8 cellular contexts compared by ENCODE assay signal in the genomic region with DNA sequence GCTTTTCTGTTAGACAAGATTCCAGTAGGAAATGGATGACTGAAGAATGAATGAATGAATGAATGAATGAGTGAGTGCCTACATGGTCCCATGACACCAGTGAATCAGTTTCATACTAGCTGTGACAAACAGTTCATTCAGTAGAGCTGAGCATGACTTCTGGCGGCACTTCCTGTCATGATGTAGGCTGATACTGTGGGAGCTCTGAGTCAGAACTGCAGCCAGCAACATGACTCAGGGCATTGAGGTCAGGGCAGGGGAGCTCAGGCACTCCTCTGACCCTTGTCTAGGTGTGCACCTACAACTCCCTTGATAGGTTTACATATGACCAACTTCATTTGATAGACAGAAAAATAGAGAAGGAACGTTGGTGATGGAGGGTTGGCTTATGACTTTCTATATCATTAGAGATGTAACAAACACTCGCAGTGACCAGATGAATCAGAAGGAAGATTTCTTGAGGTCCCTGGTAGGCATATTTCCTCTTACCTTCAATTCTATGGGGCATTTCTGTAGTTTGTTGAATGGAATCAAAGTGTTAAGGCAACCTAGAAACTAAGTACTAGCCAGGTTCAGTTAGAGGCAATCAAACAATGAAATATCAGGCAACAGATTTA.
A peak's percentile ranks its signal among the peaks of the same experiment; 100 is the strongest.
DNase-seq lines count a peak whose midpoint lies in the region; ATAC-seq and FAIRE-seq lines count a peak whose summit lies in the region.

No MANE protein-coding gene starts in this region.

- FAIRE-seq in small intestine (lab: Jason Lieb, UNC) = peak; percentile 61

- peak; percentile 99 for ATAC-seq in GM21737 (IDR thresholded peaks at IDR 0.05; ENCODE audit: unreplicated experiment)

- DNase-seq in ELR (ENCODE audit: low read depth) (peak; percentile 97), fibroblast of peridontal ligament (ENCODE audit: extremely low read depth) (peak; percentile 47), small intestine (peak; percentile 98), H7 (no peak), SIG-M5 (lab: John Stamatoyannopoulos, UW) (no peak)
- DNase-seq in Jurkat, Clone E6-1 (ENCODE audit: low read depth, low spot score) = peak; percentile 18
- DNase-seq in activated CD8-positive, alpha-beta memory T cell treated with anti-CD3 and anti-CD28 coated beads for 24 hours = peak; percentile 68

- 7 to 47% (median 16%) methylated on average over 3 of the region's 3 CpGs for WGBS in small intestine, 3 donors

- H3K27me3 ChIP-seq in small intestine (ENCODE audit: control insufficient read depth in 2 of 2, insufficient read depth in 2 of 2, low read length in 2 of 2) (no peaks in the 10 kb centered on the region), H7 (ENCODE audit: control insufficient read depth, insufficient read depth, low read length) (no peaks in the 10 kb centered on the region; the same call in none of the 2 replicates)

- no peaks in the 10 kb centered on the region for H3K9me3 ChIP-seq in small intestine (ENCODE audit: control insufficient read depth, low read depth)

- no peak overlapping the region for H3K4me3 ChIP-seq in Jurkat, Clone E6-1 (ENCODE audit: low read length)
- H3K4me3 ChIP-seq in small intestine (ENCODE audit: low read depth in 1 of 2, low read length in 2 of 2) (no peak overlapping the region), H7 (ENCODE audit: insufficient read depth, low read depth, low read length) (no peak overlapping the region)

- peak overlapping the region; percentile 21 to 73 for H3K27ac ChIP-seq in small intestine (ENCODE audit: low read depth in 1 of 2, low read length in 1 of 2)

- H3K36me3 ChIP-seq in small intestine (ENCODE audit: control insufficient read depth in 2 of 2, insufficient read depth in 2 of 2, low read length in 2 of 2) (no peaks in the 10 kb centered on the region), H7 (replicated peaks; ENCODE audit: control insufficient read depth, insufficient read depth, low read length) (no peaks in the 10 kb centered on the region)

- peaks cover 3 to 15% of the 10 kb centered on the region in 2 donors for H3K4me1 ChIP-seq in small intestine (ENCODE audit: control insufficient read depth in 2 of 2, insufficient read depth in 1 of 2, low read depth in 1 of 2, low read length in 1 of 2)

Comparison
In these comparisons a context has a peak if more than half of its experiments do, and no peak if none do; other contexts are left out.
1. DNase-seq: peak in ELR (single experiment), Jurkat, Clone E6-1 (single experiment), activated CD8-positive, alpha-beta memory T cell treated with anti-CD3 and anti-CD28 coated beads for 24 hours (single experiment), fibroblast of peridontal ligament (single experiment) and small intestine (single experiment); none in H7 (single experiment) and SIG-M5 (single experiment).